Comparison of ENCODE assay signal across 1 cellular context in the genomic region with DNA sequence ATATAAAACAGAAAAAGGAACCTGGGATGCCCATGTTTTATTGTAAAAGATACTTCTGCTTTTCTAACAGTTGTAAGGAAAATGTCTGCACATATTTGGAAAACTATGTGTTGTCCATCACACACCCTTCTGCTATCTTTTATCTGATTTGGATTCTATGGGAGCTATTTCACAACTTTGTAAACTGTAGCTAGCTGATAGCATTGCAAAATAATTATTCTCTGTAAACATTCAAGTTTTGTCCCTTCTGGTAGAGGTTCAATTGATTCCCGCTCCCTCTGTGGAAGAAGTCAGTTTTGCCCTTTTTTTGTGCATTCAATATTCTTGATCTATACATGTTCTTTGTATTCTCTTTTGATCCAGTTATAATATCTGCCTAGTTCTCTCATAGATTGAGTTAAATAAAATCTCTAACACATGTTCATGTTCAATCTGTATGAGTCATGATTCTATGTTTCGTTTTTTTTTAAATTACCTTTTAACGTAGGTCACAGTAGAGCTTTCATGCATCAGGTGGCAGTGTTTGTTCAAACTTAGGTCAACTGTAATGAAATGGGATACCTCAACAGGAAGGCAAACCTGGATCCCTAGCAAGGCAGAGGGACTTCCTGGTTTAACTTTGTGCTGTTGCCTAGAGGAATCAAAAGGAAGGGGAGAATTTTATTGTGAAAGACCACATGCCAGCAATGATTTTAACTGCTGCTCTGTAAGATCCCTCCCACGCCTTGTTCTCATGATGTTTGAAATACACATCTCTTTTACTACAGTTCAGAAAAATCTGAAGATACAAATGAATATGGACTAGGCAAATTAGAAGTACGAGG.
A peak's percentile ranks its signal among the peaks of the same experiment; 100 is the strongest.
TF ChIP-seq lines count a peak whose summit lies in the region.

No MANE protein-coding gene starts in this region.

TF ChIP-seq in HEK293, 187 proteins besides CTCF, POLR2A, EP300 and RAD21 (continued from another document):
- TF ChIP-seq GLI2 (tag by site-specific recombination; IDR thresholded peaks at IDR 0.05; ENCODE audit: borderline replicate concordance, low read depth) (no peak), TRIM28 (IDR thresholded peaks at IDR 0.05; ENCODE audit: borderline replicate concordance, low read length) (peak; percentile 58; the same call in 1 of the 2 replicates), ZNF747 (tag by site-specific recombination; IDR thresholded peaks at IDR 0.05) (no peak), MYNN (tag by site-specific recombination; IDR thresholded peaks at IDR 0.05; ENCODE audit: borderline replicate concordance) (peak; percentile 32; the same call in 1 of the 2 replicates), ZNF560 (tag by site-specific recombination; IDR thresholded peaks at IDR 0.05; ENCODE audit: borderline replicate concordance) (no peak), ZNF549 (tag by site-specific recombination; IDR thresholded peaks at IDR 0.05) (no peak), GLIS2 (tag by site-specific recombination; IDR thresholded peaks at IDR 0.05) (no peak), ZBTB8A (tag by site-specific recombination; IDR thresholded peaks at IDR 0.05) (no peak), ZNF510 (tag by site-specific recombination; IDR thresholded peaks at IDR 0.05; ENCODE audit: insufficient replicate concordance) (no peak), ZSCAN30 (tag by site-specific recombination; IDR thresholded peaks at IDR 0.05) (no peak), ZSCAN23 (tag by site-specific recombination; IDR thresholded peaks at IDR 0.05) (no peak), KLF1 (tag by site-specific recombination; IDR thresholded peaks at IDR 0.05) (no peak), ZNF707 (tag by site-specific recombination; IDR thresholded peaks at IDR 0.05) (no peak), ZNF366 (tag by site-specific recombination; conservative IDR thresholded peaks at IDR 0.05) (no peak), SCRT2 (tag by site-specific recombination; IDR thresholded peaks at IDR 0.05) (peak; percentile 83), ZBTB1 (tag by site-specific recombination; IDR thresholded peaks at IDR 0.05) (no peak), ZNF266 (tag by site-specific recombination; IDR thresholded peaks at IDR 0.05; ENCODE audit: low read depth) (no peak), ZNF658 (tag by site-specific recombination; IDR thresholded peaks at IDR 0.05) (no peak), ZSCAN16 (tag by site-specific recombination; IDR thresholded peaks at IDR 0.05) (no peak), ZBTB17 (tag by site-specific recombination; IDR thresholded peaks at IDR 0.05) (peak; percentile 35; the same call in 1 of the 2 replicates)
- TF ChIP-seq, protein P1, sequence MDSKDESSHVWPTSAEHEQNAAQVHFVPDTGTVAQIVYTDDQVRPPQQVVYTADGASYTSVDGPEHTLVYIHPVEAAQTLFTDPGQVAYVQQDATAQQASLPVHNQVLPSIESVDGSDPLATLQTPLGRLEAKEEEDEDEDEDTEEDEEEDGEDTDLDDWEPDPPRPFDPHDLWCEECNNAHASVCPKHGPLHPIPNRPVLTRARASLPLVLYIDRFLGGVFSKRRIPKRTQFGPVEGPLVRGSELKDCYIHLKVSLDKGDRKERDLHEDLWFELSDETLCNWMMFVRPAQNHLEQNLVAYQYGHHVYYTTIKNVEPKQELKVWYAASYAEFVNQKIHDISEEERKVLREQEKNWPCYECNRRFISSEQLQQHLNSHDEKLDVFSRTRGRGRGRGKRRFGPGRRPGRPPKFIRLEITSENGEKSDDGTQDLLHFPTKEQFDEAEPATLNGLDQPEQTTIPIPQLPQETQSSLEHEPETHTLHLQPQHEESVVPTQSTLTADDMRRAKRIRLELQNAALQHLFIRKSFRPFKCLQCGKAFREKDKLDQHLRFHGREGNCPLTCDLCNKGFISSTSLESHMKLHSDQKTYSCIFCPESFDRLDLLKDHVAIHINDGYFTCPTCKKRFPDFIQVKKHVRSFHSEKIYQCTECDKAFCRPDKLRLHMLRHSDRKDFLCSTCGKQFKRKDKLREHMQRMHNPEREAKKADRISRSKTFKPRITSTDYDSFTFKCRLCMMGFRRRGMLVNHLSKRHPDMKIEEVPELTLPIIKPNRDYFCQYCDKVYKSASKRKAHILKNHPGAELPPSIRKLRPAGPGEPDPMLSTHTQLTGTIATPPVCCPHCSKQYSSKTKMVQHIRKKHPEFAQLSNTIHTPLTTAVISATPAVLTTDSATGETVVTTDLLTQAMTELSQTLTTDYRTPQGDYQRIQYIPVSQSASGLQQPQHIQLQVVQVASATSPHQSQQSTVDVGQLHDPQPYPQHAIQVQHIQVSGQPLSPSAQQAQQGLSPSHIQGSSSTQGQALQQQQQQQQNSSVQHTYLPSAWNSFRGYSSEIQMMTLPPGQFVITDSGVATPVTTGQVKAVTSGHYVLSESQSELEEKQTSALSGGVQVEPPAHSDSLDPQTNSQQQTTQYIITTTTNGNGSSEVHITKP (tag by site-specific recombination; IDR thresholded peaks at IDR 0.05), result no peak
- TF ChIP-seq, protein P2, sequence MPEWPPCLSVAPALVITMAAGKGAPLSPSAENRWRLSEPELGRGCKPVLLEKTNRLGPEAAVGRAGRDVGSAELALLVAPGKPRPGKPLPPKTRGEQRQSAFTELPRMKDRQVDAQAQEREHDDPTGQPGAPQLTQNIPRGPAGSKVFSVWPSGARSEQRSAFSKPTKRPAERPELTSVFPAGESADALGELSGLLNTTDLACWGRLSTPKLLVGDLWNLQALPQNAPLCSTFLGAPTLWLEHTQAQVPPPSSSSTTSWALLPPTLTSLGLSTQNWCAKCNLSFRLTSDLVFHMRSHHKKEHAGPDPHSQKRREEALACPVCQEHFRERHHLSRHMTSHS (tag by site-specific recombination; IDR thresholded peaks at IDR 0.05), result no peak
- TF ChIP-seq, protein P3, sequence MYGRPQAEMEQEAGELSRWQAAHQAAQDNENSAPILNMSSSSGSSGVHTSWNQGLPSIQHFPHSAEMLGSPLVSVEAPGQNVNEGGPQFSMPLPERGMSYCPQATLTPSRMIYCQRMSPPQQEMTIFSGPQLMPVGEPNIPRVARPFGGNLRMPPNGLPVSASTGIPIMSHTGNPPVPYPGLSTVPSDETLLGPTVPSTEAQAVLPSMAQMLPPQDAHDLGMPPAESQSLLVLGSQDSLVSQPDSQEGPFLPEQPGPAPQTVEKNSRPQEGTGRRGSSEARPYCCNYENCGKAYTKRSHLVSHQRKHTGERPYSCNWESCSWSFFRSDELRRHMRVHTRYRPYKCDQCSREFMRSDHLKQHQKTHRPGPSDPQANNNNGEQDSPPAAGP (tag by site-specific recombination; IDR thresholded peaks at IDR 0.05), result no peak
- TF ChIP-seq, protein P4, sequence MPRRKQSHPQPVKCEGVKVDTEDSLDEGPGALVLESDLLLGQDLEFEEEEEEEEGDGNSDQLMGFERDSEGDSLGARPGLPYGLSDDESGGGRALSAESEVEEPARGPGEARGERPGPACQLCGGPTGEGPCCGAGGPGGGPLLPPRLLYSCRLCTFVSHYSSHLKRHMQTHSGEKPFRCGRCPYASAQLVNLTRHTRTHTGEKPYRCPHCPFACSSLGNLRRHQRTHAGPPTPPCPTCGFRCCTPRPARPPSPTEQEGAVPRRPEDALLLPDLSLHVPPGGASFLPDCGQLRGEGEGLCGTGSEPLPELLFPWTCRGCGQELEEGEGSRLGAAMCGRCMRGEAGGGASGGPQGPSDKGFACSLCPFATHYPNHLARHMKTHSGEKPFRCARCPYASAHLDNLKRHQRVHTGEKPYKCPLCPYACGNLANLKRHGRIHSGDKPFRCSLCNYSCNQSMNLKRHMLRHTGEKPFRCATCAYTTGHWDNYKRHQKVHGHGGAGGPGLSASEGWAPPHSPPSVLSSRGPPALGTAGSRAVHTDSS (tag by site-specific recombination; IDR thresholded peaks at IDR 0.05), result no peak
- TF ChIP-seq, protein P5, sequence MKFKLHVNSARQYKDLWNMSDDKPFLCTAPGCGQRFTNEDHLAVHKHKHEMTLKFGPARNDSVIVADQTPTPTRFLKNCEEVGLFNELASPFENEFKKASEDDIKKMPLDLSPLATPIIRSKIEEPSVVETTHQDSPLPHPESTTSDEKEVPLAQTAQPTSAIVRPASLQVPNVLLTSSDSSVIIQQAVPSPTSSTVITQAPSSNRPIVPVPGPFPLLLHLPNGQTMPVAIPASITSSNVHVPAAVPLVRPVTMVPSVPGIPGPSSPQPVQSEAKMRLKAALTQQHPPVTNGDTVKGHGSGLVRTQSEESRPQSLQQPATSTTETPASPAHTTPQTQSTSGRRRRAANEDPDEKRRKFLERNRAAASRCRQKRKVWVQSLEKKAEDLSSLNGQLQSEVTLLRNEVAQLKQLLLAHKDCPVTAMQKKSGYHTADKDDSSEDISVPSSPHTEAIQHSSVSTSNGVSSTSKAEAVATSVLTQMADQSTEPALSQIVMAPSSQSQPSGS (tag by site-specific recombination; IDR thresholded peaks at IDR 0.05; ENCODE audit: low read depth), result no peak
